In genomic region chr10:16828731-16829175, GRCh38 we compare ENCODE assay signal across 8 cellular contexts. TPM values are rescaled to one million over a fixed set of nuclear protein-coding genes. Genes with fewer than 3 reads are reported as not detected.
A peak's percentile ranks its signal among the peaks of the same experiment; 100 is the strongest.
DNase-seq lines count a peak whose midpoint lies in the region; ATAC-seq, FAIRE-seq and TF ChIP-seq lines count a peak whose summit lies in the region.

No MANE protein-coding gene starts in this region.

- no TSS peak for BruUV-seq in PC-3 (replicated peaks; lab: Mats Ljungman, UMichigan)

- H3K4me1 ChIP-seq in PC-3 (ENCODE audit: insufficient read depth, low read length) (peaks cover 12% of the 10 kb centered on the region; the same call in 1 of the 2 replicates), small intestine (ENCODE audit: control insufficient read depth in 2 of 2, insufficient read depth in 1 of 2, low read depth in 1 of 2, low read length in 1 of 2) (no peaks in the 10 kb centered on the region)

- H4K20me1 ChIP-seq in PC-3 (ENCODE audit: low read length): no peaks in the 10 kb centered on the region

- DNase-seq in AG20443 (ENCODE audit: low spot score) (peak; percentile 43), PC-3 (peak; percentile 53), epithelial cell of prostate (ENCODE audit: low read depth, low spot score) (no peak), omental fat pad (ENCODE audit: low spot score) (no peak), GM19239 (ENCODE audit: insufficient read length, low spot score) (no peak), small intestine (no peak)
- no peak for DNase-seq in stimulated activated CD4-positive, alpha-beta T cell treated with anti-CD3 and anti-CD28 coated beads, Interleukin-1b, Interleukin-23, amount 100 ng/mL, for 48 hours
- no peak for DNase-seq in activated CD4-positive, alpha-beta T cell treated with anti-CD3 and anti-CD28 coated beads for 4 hours

- no peaks in the 10 kb centered on the region for H3F3A ChIP-seq in PC-3 (ENCODE audit: low read length, unreplicated experiment)

- ATAC-seq in PC-3 (peak; percentile 75), omental fat pad (ENCODE audit: low FRiP score) (peak; percentile 56)

- H3K9me3 ChIP-seq in PC-3 (ENCODE audit: low read length) (no peaks in the 10 kb centered on the region), small intestine (ENCODE audit: control insufficient read depth, low read depth) (no peaks in the 10 kb centered on the region)

- H3K27me3 ChIP-seq in PC-3 (ENCODE audit: low read length): no peaks in the 10 kb centered on the region
- no peaks in the 10 kb centered on the region for H3K27me3 ChIP-seq in small intestine (ENCODE audit: control insufficient read depth in 2 of 2, insufficient read depth in 2 of 2, low read length in 2 of 2)

- 0 out of 2 replicates have a peak overlapping the region, but pooled peaks have one; percentile 30 for H3K4me3 ChIP-seq in PC-3 (ENCODE audit: low read length)
- no peak overlapping the region for H3K4me3 ChIP-seq in small intestine (ENCODE audit: low read depth in 1 of 2, low read length in 2 of 2)

- TF ChIP-seq CTCF in PC-3 (conservative IDR thresholded peaks at IDR 0.05; ENCODE audit: low read depth, low read length): no peak
- TF ChIP-seq CTCF in omental fat pad (IDR thresholded peaks at IDR 0.05): no peak

- no peaks in the 10 kb centered on the region for H3K9me2 ChIP-seq in PC-3 (replicated peaks; ENCODE audit: low read length)

- H3K4me2 ChIP-seq in PC-3 (ENCODE audit: low read length): peak overlapping the region; percentile 28

- FAIRE-seq in GM19239 (lab: Jason Lieb, UNC) (no peak), small intestine (lab: Jason Lieb, UNC) (no peak)

- H3K36me3 ChIP-seq in PC-3 (ENCODE audit: low read depth, low read length): no peaks in the 10 kb centered on the region
- H3K36me3 ChIP-seq in small intestine (ENCODE audit: control insufficient read depth in 2 of 2, insufficient read depth in 2 of 2, low read length in 2 of 2): no peaks in the 10 kb centered on the region

- H3K9ac ChIP-seq in PC-3 (ENCODE audit: low read length): no peak overlapping the region; the same call in 1 of the 2 replicates

- POLR2A ChIA-PET in PC-3 (lab: Charles Lee; ENCODE audit: unreplicated experiment): interaction anchor here (0.7 kb wide), 1 partner anchor 63 kb away, joined by 10 read pairs; no protein-coding TSS in a partner anchor

- intact Hi-C loops in PC-3 (cut with micrococcal nuclease): loop anchor here (1.0 to 5.0 kb wide), 3 partner anchors 15 to 769 kb away; no protein-coding TSS in a partner anchor

- 47 to 78% (median 64%) methylated on average over 8 of the region's 8 CpGs for WGBS in small intestine, 3 donors

- H2AFZ ChIP-seq in PC-3 (ENCODE audit: low read length): 0 out of 2 replicates have a peak overlapping the region, but pooled peaks have one; percentile 53

- CTCF ChIA-PET in PC-3 (lab: Charles Lee): no interaction called here

- H3K27ac ChIP-seq in PC-3 (ENCODE audit: low read length) (peak overlapping the region; percentile 57), epithelial cell of prostate (peak overlapping the region; percentile 18), small intestine (ENCODE audit: low read depth in 1 of 2, low read length in 1 of 2) (peak overlapping the region in 1 of 2 donors; percentile 3)

- H3K79me2 ChIP-seq in PC-3 (ENCODE audit: low read length): no peaks in the 10 kb centered on the region

RNA-seq across cellular contexts. Expression of gene RSU1, which starts 11.5 kb away (rescaled TPM):
- total RNA-seq in PC-3 (2014; rRNA removed) (21.2 and 26.0 TPM in 2 replicates), omental fat pad (100 to 1,000 TPM in 1 of 4 donors, 10 to 100 TPM in 3; 57.5 to 121 (median 81.6) TPM)
- 10 to 100 TPM; 19.2 to 37.0 (median 21.5) TPM for polyA plus RNA-seq in small intestine

Comparison
In these comparisons a context has a peak if more than half of its experiments do, and no peak if none do; other contexts are left out.
1. DNase-seq: peak in AG20443 (single experiment) and PC-3 (single experiment); none in epithelial cell of prostate (single experiment), omental fat pad (single experiment), GM19239 (single experiment), small intestine (single experiment), stimulated activated CD4-positive, alpha-beta T cell treated with anti-CD3 and anti-CD28 coated beads, Interleukin-1b, Interleukin-23, amount 100 ng/mL, for 48 hours (single experiment) and activated CD4-positive, alpha-beta T cell treated with anti-CD3 and anti-CD28 coated beads for 4 hours (0 of 2).